ENCODE assay signal across 11 cellular contexts in the genomic region with DNA sequence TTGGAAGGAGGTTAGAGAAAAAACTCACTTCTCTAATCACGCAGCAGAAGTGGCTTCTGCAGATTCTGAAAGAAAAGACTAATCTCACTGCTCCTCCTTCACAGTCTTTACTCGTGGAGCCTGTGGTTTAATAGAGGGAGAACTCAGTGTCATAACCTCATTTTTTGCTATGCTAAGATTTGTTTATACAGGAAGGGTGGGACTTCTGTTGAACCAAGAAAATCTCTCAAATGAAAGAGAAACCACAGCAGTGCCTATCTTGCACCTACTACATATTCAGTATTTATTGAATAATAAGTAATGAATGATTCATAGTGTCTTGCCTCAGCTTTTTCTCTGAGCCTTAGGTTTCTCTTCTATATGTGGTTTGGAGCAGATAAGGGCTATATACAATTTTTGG.
A peak's percentile ranks its signal among the peaks of the same experiment; 100 is the strongest.
DNase-seq lines count a peak whose midpoint lies in the region; ATAC-seq and TF ChIP-seq lines count a peak whose summit lies in the region.
"Had no signal": no experiment of that assay in that cellular context is flagged by ENCODE, and none has a peak within 500 bp of the region (broad histone marks: within the 10 kb centered on the region; RNA-seq: fewer than 3 reads in every experiment).

No MANE protein-coding gene starts in this region.

- H3K27ac Mint-ChIP-seq in activated T-cell treated with anti-CD3 and anti-CD28 coated beads, Interleukin-2, amount 50 U/mL, for 72 hours: peak overlapping the region; percentile 95
- peak overlapping the region; percentile 82 for H3K27ac Mint-ChIP-seq in activated naive CD8-positive, alpha-beta T cell treated with anti-CD3 and anti-CD28 coated beads for 36 hours

- H3K4me3 Mint-ChIP-seq in activated T-cell treated with anti-CD3 and anti-CD28 coated beads, Interleukin-2, amount 50 U/mL, for 72 hours: peak overlapping the region; percentile 59 to 70
- H3K4me3 Mint-ChIP-seq in activated naive CD8-positive, alpha-beta T cell treated with anti-CD3 and anti-CD28 coated beads for 36 hours: peak overlapping the region; percentile 49

- H3K36me3 ChIP-seq in tibial nerve: no peaks in the 10 kb centered on the region

- H3K9me3 ChIP-seq in tibial nerve: peaks cover 0 to 5% (median 0%) of the 10 kb centered on the region in 4 donors

- TF ChIP-seq POLR2A in tibial nerve (IDR thresholded peaks at IDR 0.05): no peak

- TF ChIP-seq EP300 in tibial nerve (IDR thresholded peaks at IDR 0.05): no peak

- peak; percentile 62 to 70 for ATAC-seq in activated T-cell treated with anti-CD3 and anti-CD28 coated beads, Interleukin-2, amount 50 U/mL, for 72 hours (replicated peaks in 1 of 2)
- peak; percentile 85 for ATAC-seq in HG03108 (IDR thresholded peaks at IDR 0.05; ENCODE audit: unreplicated experiment)
- ATAC-seq in stimulated activated naive CD8-positive, alpha-beta T cell treated with anti-CD3 and anti-CD28 coated beads, Interleukin-15, Interleukin-2, amounts not matched to agents 100 U/mL and 50 U/mL, for 24 hours: peak; percentile 68

- H3K27ac ChIP-seq in tibial nerve: no peak overlapping the region

- no peaks in the 10 kb centered on the region for H3K27me3 Mint-ChIP-seq in activated T-cell treated with anti-CD3 and anti-CD28 coated beads, Interleukin-2, amount 50 U/mL, for 72 hours (ENCODE audit: low read depth)
- H3K27me3 Mint-ChIP-seq in activated naive CD8-positive, alpha-beta T cell treated with anti-CD3 and anti-CD28 coated beads for 36 hours: no peaks in the 10 kb centered on the region

- DNase-seq in activated T-cell treated with anti-CD3 and anti-CD28 coated beads, Interleukin-2, amount 50 U/mL, for 72 hours: no peak
- DNase-seq in activated T-cell treated with anti-CD3 and anti-CD28 coated beads, Interleukin-2, amount 50 U/mL, for 1 hour: no peak
- DNase-seq in activated naive CD8-positive, alpha-beta T cell treated with anti-CD3 and anti-CD28 coated beads for 36 hours: no peak
- no peak for DNase-seq in stimulated activated naive CD8-positive, alpha-beta T cell treated with anti-CD3 and anti-CD28 coated beads, Interleukin-15, Interleukin-2, amounts not matched to agents 100 U/mL and 50 U/mL, for 24 hours
- no peak for DNase-seq in Kasumi-1 (lab: John Stamatoyannopoulos, UW)
- DNase-seq in tibial nerve (ENCODE audit: low spot score in 2 of 2): no peak
- no peak for DNase-seq in midbrain (lab: John Stamatoyannopoulos, UW)
- DNase-seq: effector CD4-positive, alpha-beta T cell; NCI-H187 treated with DMSO at 0.1 percent for 48 hours had no signal

- H3K4me1 Mint-ChIP-seq in activated T-cell treated with anti-CD3 and anti-CD28 coated beads, Interleukin-2, amount 50 U/mL, for 72 hours (ENCODE audit: low read depth): peaks cover 15% of the 10 kb centered on the region
- H3K4me1 Mint-ChIP-seq in activated naive CD8-positive, alpha-beta T cell treated with anti-CD3 and anti-CD28 coated beads for 36 hours: peaks cover 16% of the 10 kb centered on the region

- peaks cover 3 to 4% of the 10 kb centered on the region in 2 donors for H3K9me3 Mint-ChIP-seq in activated T-cell treated with anti-CD3 and anti-CD28 coated beads, Interleukin-2, amount 50 U/mL, for 72 hours
- H3K9me3 Mint-ChIP-seq in activated naive CD8-positive, alpha-beta T cell treated with anti-CD3 and anti-CD28 coated beads for 36 hours: peaks cover 8% of the 10 kb centered on the region

- H3K4me1 ChIP-seq in tibial nerve: peaks cover 0 to 8% (median 3%) of the 10 kb centered on the region in 4 donors

- WGBS in tibial nerve, 2 donors: 31% methylated on average over 2 of the region's 2 CpGs

- no peaks in the 10 kb centered on the region for H3K27me3 ChIP-seq in tibial nerve

- no peak overlapping the region for H3K4me3 ChIP-seq in tibial nerve
- H3K4me3 ChIP-seq: lung had no signal

- peaks cover 5 to 6% of the 10 kb centered on the region in 2 donors for H3K36me3 Mint-ChIP-seq in activated T-cell treated with anti-CD3 and anti-CD28 coated beads, Interleukin-2, amount 50 U/mL, for 72 hours (ENCODE audit: insufficient read depth in 2 of 2)
- H3K36me3 Mint-ChIP-seq in activated naive CD8-positive, alpha-beta T cell treated with anti-CD3 and anti-CD28 coated beads for 36 hours: peaks cover 8% of the 10 kb centered on the region

- TF ChIP-seq CTCF in tibial nerve (IDR thresholded peaks at IDR 0.05): no peak
